8 cellular contexts compared by ENCODE assay signal in the genomic region with DNA sequence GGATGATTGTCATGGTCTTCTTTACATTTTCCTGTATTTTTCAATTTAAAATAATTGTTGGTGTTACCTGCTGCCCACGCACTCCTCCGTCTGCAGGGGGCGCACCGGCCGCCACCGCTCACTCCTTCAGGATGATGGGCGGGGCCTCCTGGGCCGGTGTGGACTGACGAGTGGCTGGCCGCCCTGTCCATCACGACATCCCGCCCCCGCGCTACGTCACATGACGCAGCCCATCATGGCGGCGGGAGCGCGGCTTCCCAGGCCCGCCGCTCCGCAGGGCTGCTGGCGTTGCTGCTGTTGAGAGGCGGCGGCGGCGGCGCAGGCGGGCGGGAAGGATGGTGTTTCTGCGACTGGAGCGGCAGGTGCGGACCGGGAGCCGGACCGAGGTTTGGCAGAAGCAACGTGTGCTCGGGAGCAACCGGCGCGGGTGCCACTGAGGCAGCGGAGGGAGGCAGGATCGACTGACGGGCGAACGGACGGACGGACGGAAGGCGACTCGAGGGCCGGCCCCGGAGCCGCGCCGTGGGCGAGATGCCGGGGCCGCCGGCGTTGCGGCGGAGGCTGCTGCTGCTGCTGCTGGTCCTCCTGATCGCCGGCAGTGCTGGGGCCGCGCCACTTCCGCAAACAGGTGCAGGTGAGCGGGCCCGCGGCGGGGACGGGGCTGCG. TPM values are rescaled to one million over a fixed set of nuclear protein-coding genes. Genes with fewer than 3 reads are reported as not detected.
DNase-seq lines count a peak whose midpoint lies in the region; ATAC-seq, FAIRE-seq and TF ChIP-seq lines count a peak whose summit lies in the region.

TSS of gene LMTK2 (plus strand) at position 216 of the 666 bp plus-strand sequence. CDS start at position 532, 316 bp downstream.

- peaks cover 31% of the 10 kb centered on the region for H3K4me1 ChIP-seq in HUES64 (ENCODE audit: insufficient read depth, low read length)
- H3K4me1 ChIP-seq in OCI-LY3 (ENCODE audit: low read length): peaks cover 7% of the 10 kb centered on the region
- peaks cover 32% of the 10 kb centered on the region for H3K4me1 ChIP-seq in endothelial cell of umbilical vein (ENCODE audit: control insufficient read depth, extremely low read depth, insufficient read depth, low read length)
- peaks cover 11% of the 10 kb centered on the region for H3K4me1 ChIP-seq in mononuclear cell (ENCODE audit: insufficient read depth, low read length)

- H2AFZ ChIP-seq in OCI-LY3 (ENCODE audit: low read depth, low read length) (peak within 1 kb of the TSS; percentile 75; the same call in 1 of the 2 replicates), endothelial cell of umbilical vein (ENCODE audit: low read depth, low read length) (peak within 1 kb of the TSS; percentile 97)

- H3K27me3 ChIP-seq in HUES64 (ENCODE audit: insufficient read depth, low read length): no peaks in the 10 kb centered on the region
- H3K27me3 ChIP-seq in OCI-LY3 (ENCODE audit: low read depth, low read length): peaks cover 3% of the 10 kb centered on the region; the same call in 1 of the 2 replicates
- H3K27me3 ChIP-seq in endothelial cell of umbilical vein (ENCODE audit: control insufficient read depth in 2 of 2, insufficient read depth in 2 of 2, low read length in 2 of 2): no peaks in the 10 kb centered on the region
- H3K27me3 ChIP-seq in mononuclear cell (ENCODE audit: insufficient read depth, low read length): peaks cover 14% of the 10 kb centered on the region

- H4K20me1 ChIP-seq in OCI-LY3 (ENCODE audit: insufficient read depth, low read length): peaks cover 27% of the 10 kb centered on the region
- no peaks in the 10 kb centered on the region for H4K20me1 ChIP-seq in endothelial cell of umbilical vein (replicated peaks; ENCODE audit: control insufficient read depth, extremely low read depth, insufficient read depth, low read length)

- peaks cover 20% of the 10 kb centered on the region for H3K79me2 ChIP-seq in OCI-LY3 (ENCODE audit: low read length)
- H3K79me2 ChIP-seq in endothelial cell of umbilical vein (ENCODE audit: control insufficient read depth, insufficient read depth, low read length): peaks cover 33% of the 10 kb centered on the region

- POLR2A ChIA-PET in endothelial cell of umbilical vein (lab: Charles Lee): no interaction called here

- WGBS in HUES64: under 1% methylated on average over 75 of the region's 75 CpGs

- CTCF ChIA-PET in endothelial cell of umbilical vein (lab: Charles Lee): interaction anchor here (0.5 to 3.6 kb wide), 16 partner anchors 12 to 263 kb away, joined by 3 to 135 read pairs (median 6); no protein-coding TSS in a partner anchor

- H3K9ac ChIP-seq in HUES64 (ENCODE audit: low read depth, low read length): peak within 1 kb of the TSS; percentile 88
- peak within 1 kb of the TSS; percentile 61 for H3K9ac ChIP-seq in OCI-LY3 (ENCODE audit: low read length)
- peak within 1 kb of the TSS; percentile 78 for H3K9ac ChIP-seq in endothelial cell of umbilical vein (replicated peaks; ENCODE audit: extremely low read depth, insufficient read depth, low read length)

- no TSS peak for BruUV-seq in endothelial cell of umbilical vein (replicated peaks; lab: Mats Ljungman, UMichigan)

- H3K4me2 ChIP-seq in OCI-LY3 (ENCODE audit: low read length) (peak within 1 kb of the TSS; percentile 100), endothelial cell of umbilical vein (ENCODE audit: insufficient read depth, low read length) (peak within 1 kb of the TSS; percentile 96)

- H3K9me1 ChIP-seq in endothelial cell of umbilical vein (replicated peaks; ENCODE audit: control insufficient read depth, extremely low read depth, insufficient read depth, low read length): no peaks in the 10 kb centered on the region

- dilution Hi-C loops in endothelial cell of umbilical vein (cut with MboI; ENCODE audit: extremely low pct_ligation_motif_present, low sequenced_read_pairs): no loop called here

- TF ChIP-seq CTCF in OCI-LY3 (IDR thresholded peaks at IDR 0.05; ENCODE audit: low read depth, low read length) (peak; percentile 83), endothelial cell of umbilical vein (IDR thresholded peaks at IDR 0.05; ENCODE audit: extremely low read depth in 1 of 2, insufficient read depth in 1 of 2, low read depth in 1 of 2, low read length in 2 of 2) (peak; percentile 87 to 96)

- H3K9me3 ChIP-seq in HUES64 (ENCODE audit: insufficient read depth, low read depth, low read length) (peaks cover 5% of the 10 kb centered on the region; the same call in 1 of the 2 replicates), OCI-LY3 (ENCODE audit: insufficient read depth, low read length) (no peaks in the 10 kb centered on the region), endothelial cell of umbilical vein (replicated peaks; ENCODE audit: control insufficient read depth, insufficient read depth, low read length) (no peaks in the 10 kb centered on the region), mononuclear cell (ENCODE audit: low read depth, low read length) (peaks cover 7% of the 10 kb centered on the region)

- peak; percentile 95 for FAIRE-seq in endothelial cell of umbilical vein (lab: Jason Lieb, UNC)

- intact Hi-C loops in endothelial cell of umbilical vein (cut with micrococcal nuclease): loop anchor here (1.0 kb wide), 5 partner anchors 25 to 248 kb away; no protein-coding TSS in a partner anchor

- H3K36me3 ChIP-seq in HUES64 (ENCODE audit: insufficient read depth, low read length) (no peaks in the 10 kb centered on the region), OCI-LY3 (replicated peaks; ENCODE audit: low read depth, low read length) (no peaks in the 10 kb centered on the region), endothelial cell of umbilical vein (ENCODE audit: control insufficient read depth in 2 of 2, extremely low read depth in 1 of 2, insufficient read depth in 2 of 2, low read length in 2 of 2) (no peaks in the 10 kb centered on the region)

- H3K27ac ChIP-seq in HUES64 (ENCODE audit: low read depth, low read length) (peak within 1 kb of the TSS; percentile 89), OCI-LY3 (ENCODE audit: low read length) (no peak within 1 kb of the TSS), endothelial cell of umbilical vein (ENCODE audit: insufficient read depth, low read depth, low read length) (peak within 1 kb of the TSS; percentile 68)

- TF ChIP-seq POLR2A in endothelial cell of umbilical vein (IDR thresholded peaks at IDR 0.05; ENCODE audit: low read depth, low read length): peak; percentile 83

- DNase-seq in DMS 273 (lab: John Stamatoyannopoulos, UW; ENCODE audit: unreplicated experiment) (peak; percentile 98), endothelial cell of umbilical vein (ENCODE audit: low read depth, low spot score) (peak; percentile 95)
- DNase-seq in activated CD8-positive, alpha-beta memory T cell treated with anti-CD3 and anti-CD28 coated beads, Interleukin-2, amount 50 U/mL, for 48 hours: peak; percentile 100
- peak; percentile 90 to 93 for DNase-seq in stimulated activated CD8-positive, alpha-beta memory T cell treated with anti-CD3 and anti-CD28 coated beads, Interleukin-4, amount 100 ng/mL, for 1 hour (ENCODE audit: low read depth in 2 of 2, low spot score in 1 of 2)

- H3K4me3 ChIP-seq in HUES64 (ENCODE audit: low read length) (peak within 1 kb of the TSS; percentile 98), OCI-LY3 (ENCODE audit: low read length) (peak within 1 kb of the TSS; percentile 84), endothelial cell of umbilical vein (replicated peaks in 1 of 3; ENCODE audit: insufficient read depth in 1 of 3, low read depth in 1 of 3, low read length in 3 of 3) (peak within 1 kb of the TSS; percentile 70 to 86 (median 80)), mononuclear cell (ENCODE audit: low read length) (peak within 1 kb of the TSS; percentile 80)

- ATAC-seq in GM21423 (IDR thresholded peaks at IDR 0.05; ENCODE audit: unreplicated experiment): peak; percentile 100

TF ChIP-seq in endothelial cell of umbilical vein, 7 proteins besides CTCF, POLR2A, EP300 and RAD21:
- TF ChIP-seq JUN (IDR thresholded peaks at IDR 0.05; ENCODE audit: borderline replicate concordance, insufficient read depth, insufficient read length, low read depth) (no peak), FOS (IDR thresholded peaks at IDR 0.05; ENCODE audit: borderline replicate concordance, insufficient read depth, low read length) (no peak), POLR2AphosphoS5 (IDR thresholded peaks at IDR 0.05; ENCODE audit: insufficient read depth, low read depth, low read length) (peak; percentile 79), EZH2 (IDR thresholded peaks at IDR 0.05; ENCODE audit: borderline replicate concordance, low read depth, low read length, severe bottlenecking) (no peak), GATA2 (IDR thresholded peaks at IDR 0.05; ENCODE audit: insufficient read depth, insufficient read length, low read depth, low read length) (no peak), MYC (IDR thresholded peaks at IDR 0.05; ENCODE audit: low read depth, low read length) (no peak)
- TF ChIP-seq, protein P1, sequence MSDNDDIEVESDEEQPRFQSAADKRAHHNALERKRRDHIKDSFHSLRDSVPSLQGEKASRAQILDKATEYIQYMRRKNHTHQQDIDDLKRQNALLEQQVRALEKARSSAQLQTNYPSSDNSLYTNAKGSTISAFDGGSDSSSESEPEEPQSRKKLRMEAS (IDR thresholded peaks at IDR 0.05; ENCODE audit: insufficient read depth, insufficient read length): peak; percentile 82

RNA-seq across cellular contexts. Expression of gene LMTK2, which starts in this region (rescaled TPM):
- polyA plus RNA-seq in HUES64 (2013, experiment 1 of 2): 10.1 TPM
- polyA plus RNA-seq in HUES64 (2013, experiment 2 of 2): 9.9 TPM
- total RNA-seq in endothelial cell of umbilical vein (13.8 and 16.6 TPM in 2 replicates), mononuclear cell (26.4 TPM)
- polyA plus RNA-seq in endothelial cell of umbilical vein: 5.1 and 5.9 TPM in 2 replicates
- polyA plus RNA-seq in endothelial cell of umbilical vein (2011; cell fraction: cytosol; rRNA removed): 5.2 and 5.4 TPM in 2 replicates
- 13.8 and 14.9 TPM in 2 replicates for polyA plus RNA-seq in endothelial cell of umbilical vein (2011; cell fraction: nucleus; rRNA removed)
- polyA plus RNA-seq in endothelial cell of umbilical vein (2012): 5.7 and 7.0 TPM in 2 replicates
- 14.0 and 15.0 TPM in 2 replicates for polyA minus RNA-seq in endothelial cell of umbilical vein
- 20.1 TPM for polyA minus RNA-seq in endothelial cell of umbilical vein (2011; cell fraction: cytosol; rRNA and poly(A)+ RNA removed)
- polyA minus RNA-seq in endothelial cell of umbilical vein (2011; cell fraction: nucleus; rRNA and poly(A)+ RNA removed): 12.7 and 12.9 TPM in 2 replicates
